ENCODE assay signal across 18 cellular contexts in the genomic region with DNA sequence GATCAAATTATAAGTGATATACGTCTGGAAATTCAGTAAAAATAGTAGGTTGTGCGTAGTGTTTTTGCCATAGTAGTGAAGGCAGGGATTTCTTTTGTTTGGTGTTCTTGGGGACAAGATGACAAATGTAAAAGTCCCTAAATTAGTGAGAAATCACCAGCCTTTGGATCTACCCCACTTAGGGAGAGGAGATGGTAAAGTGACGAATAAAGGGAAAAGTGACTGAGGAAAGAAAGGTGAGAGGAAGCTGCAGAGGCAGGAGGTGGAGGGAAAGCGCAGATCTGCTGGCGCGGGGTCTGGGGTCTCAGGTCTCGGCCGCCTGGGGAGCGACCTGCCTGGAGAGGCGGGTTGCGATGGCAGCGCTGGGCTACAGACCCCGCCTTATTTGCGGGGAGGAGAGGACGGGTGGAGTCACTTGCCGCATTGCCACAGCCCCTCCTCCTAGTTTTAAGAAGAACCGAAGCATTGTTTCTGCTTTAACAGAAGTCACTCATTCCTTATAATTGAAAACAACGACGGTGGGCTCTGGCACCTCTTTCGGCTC. TPM values are rescaled to one million over a fixed set of nuclear protein-coding genes. Genes with fewer than 3 reads are reported as not detected.
A peak's percentile ranks its signal among the peaks of the same experiment; 100 is the strongest.
DNase-seq lines count a peak whose midpoint lies in the region; ATAC-seq and TF ChIP-seq lines count a peak whose summit lies in the region.
"Had no signal": no experiment of that assay in that cellular context is flagged by ENCODE, and none has a peak within 500 bp of the region (broad histone marks: within the 10 kb centered on the region; RNA-seq: fewer than 3 reads in every experiment).

No MANE protein-coding gene starts in this region.

- H3K4me3 ChIP-seq in coronary artery (no peak overlapping the region), GM23248 (no peak overlapping the region)

- H3K36me3 Mint-ChIP-seq in endothelial cell (ENCODE audit: low read depth, unreplicated experiment) (no peaks in the 10 kb centered on the region), nephron progenitor cell (ENCODE audit: low read depth) (no peaks in the 10 kb centered on the region)
- H3K36me3 Mint-ChIP-seq: T-cell had no signal

- no peak overlapping the region for H2AFZ ChIP-seq in GM23248

- H3K4me1 ChIP-seq in ES-I3 (ENCODE audit: insufficient read depth, low read length) (peaks cover 8% of the 10 kb centered on the region; the same call in 1 of the 2 replicates), GM23248 (ENCODE audit: insufficient read depth) (no peaks in the 10 kb centered on the region)

- H3K9me3 Mint-ChIP-seq in endothelial cell (ENCODE audit: unreplicated experiment), result no peaks in the 10 kb centered on the region
- no peaks in the 10 kb centered on the region for H3K9me3 Mint-ChIP-seq in nephron progenitor cell

- peak; percentile 75 for DNase-seq in endothelial cell (ENCODE audit: low spot score)
- DNase-seq in nephron progenitor cell, result peak; percentile 74
- no peak for DNase-seq in coronary artery (ENCODE audit: low spot score)
- DNase-seq in epidermal melanocyte (ENCODE audit: insufficient read length, low spot score), result no peak
- DNase-seq in GM23248, result no peak
- DNase-seq: anterior cingulate cortex; BE2C; KG1; left cardiac atrium; NCI-H1436 treated with DMSO at 0.1 percent for 48 hours; NCI-H526; stimulated activated CD4-positive, alpha-beta T cell treated with anti-CD3 and anti-CD28 coated beads, Interleukin-2, amount 100 ng/mL, for 24 hours; T-cell had no signal

- H3K79me2 ChIP-seq in GM23248 (ENCODE audit: insufficient read depth), result no peaks in the 10 kb centered on the region

- H3K9ac ChIP-seq in ES-I3 (ENCODE audit: low read depth, low read length) (peak overlapping the region; percentile 77), GM23248 (no peak overlapping the region)

- H3K27me3 Mint-ChIP-seq in endothelial cell (ENCODE audit: unreplicated experiment) (peaks cover 5% of the 10 kb centered on the region), nephron progenitor cell (ENCODE audit: low read depth, poor library complexity) (no peaks in the 10 kb centered on the region)

- peaks cover 81% of the 10 kb centered on the region for H3K27me3 ChIP-seq in GM23248 (replicated peaks; ENCODE audit: insufficient read depth)
- H3K27me3 ChIP-seq: BE2C had no signal

- H3K9me3 ChIP-seq in ES-I3 (ENCODE audit: control insufficient read depth, insufficient read depth, low read length), result no peaks in the 10 kb centered on the region
- peaks cover 9% of the 10 kb centered on the region for H3K9me3 ChIP-seq in KOPT-K1 (ENCODE audit: insufficient read depth, low read length, poor library complexity, severe bottlenecking)
- no peaks in the 10 kb centered on the region for H3K9me3 ChIP-seq in GM23248 (ENCODE audit: low read depth)
- H3K9me3 ChIP-seq: BE2C had no signal

- H3K4me1 Mint-ChIP-seq in endothelial cell (ENCODE audit: unreplicated experiment) (peaks cover 42% of the 10 kb centered on the region), nephron progenitor cell (peaks cover 74% of the 10 kb centered on the region)

- no peak overlapping the region for H3K4me2 ChIP-seq in GM23248 (ENCODE audit: unreplicated experiment)

- H3F3A ChIP-seq in GM23248 (ENCODE audit: insufficient read depth), result no peaks in the 10 kb centered on the region

- H3K4me3 Mint-ChIP-seq in endothelial cell (ENCODE audit: unreplicated experiment), result peak overlapping the region; percentile 94
- peak overlapping the region; percentile 99 for H3K4me3 Mint-ChIP-seq in nephron progenitor cell
- H3K4me3 Mint-ChIP-seq: T-cell had no signal

- no peak for TF ChIP-seq CTCF in endothelial cell (IDR thresholded peaks at IDR 0.05; ENCODE audit: unreplicated experiment)
- TF ChIP-seq CTCF in nephron progenitor cell (IDR thresholded peaks at IDR 0.05), result no peak
- no peak for TF ChIP-seq CTCF in coronary artery (IDR thresholded peaks at IDR 0.05)

- H3K9me2 ChIP-seq in GM23248 (ENCODE audit: insufficient read depth), result no peaks in the 10 kb centered on the region

- 9 to 15% methylated on average over 13 to 20 of the region's 20 CpGs for WGBS in GM23248 (ENCODE audit: low coverage in 1 of 2, low lambda C conversion rate in 2 of 2, missing lambda C conversion rate in 2 of 2), 2 experiments

- H4K20me1 ChIP-seq in GM23248 (ENCODE audit: insufficient read depth), result no peaks in the 10 kb centered on the region

- H3K36me3 ChIP-seq in ES-I3 (ENCODE audit: insufficient read depth, low read length) (no peaks in the 10 kb centered on the region), KOPT-K1 (ENCODE audit: insufficient read depth, low read length) (no peaks in the 10 kb centered on the region), GM23248 (ENCODE audit: low read depth) (no peaks in the 10 kb centered on the region)

- in situ Hi-C loops in GM23248 (cut with MboI), result no loop called here

- no peak for ATAC-seq in HG03460 (IDR thresholded peaks at IDR 0.05; ENCODE audit: unreplicated experiment)
- ATAC-seq: left cardiac atrium, T-cell had no signal

- H3K27ac Mint-ChIP-seq in endothelial cell (ENCODE audit: unreplicated experiment), result peak overlapping the region; percentile 100
- peak overlapping the region; percentile 98 for H3K27ac Mint-ChIP-seq in nephron progenitor cell
- H3K27ac Mint-ChIP-seq: T-cell had no signal

- peak overlapping the region; percentile 98 for H3K27ac ChIP-seq in KOPT-K1 (ENCODE audit: low read depth, low read length, poor library complexity, severe bottlenecking)
- no peak overlapping the region for H3K27ac ChIP-seq in coronary artery
- H3K27ac ChIP-seq in GM23248, result no peak overlapping the region

RNA-seq across cellular contexts. Expression of gene LIN28B, which starts 3.4 kb away (rescaled TPM):
- 36.9 TPM for total RNA-seq in endothelial cell (ENCODE audit: unreplicated experiment)
- not detected in 2 replicates for total RNA-seq in GM23248 (2014; rRNA removed; shearing (Covaris generic))
- 0.04 TPM in 1 of 2 replicates, not detected in the other for polyA plus RNA-seq in GM23248 (2016; fragmentation: Nextera tagmentation; extraction: Ambion mirVana)
- total RNA-seq: left cardiac atrium, renal cortical epithelial cell had no signal
- polyA plus RNA-seq: urinary bladder had no signal

Comparison
In these comparisons a context has a peak if more than half of its experiments do, and no peak if none do; other contexts are left out.
1. DNase-seq: peak in endothelial cell (single experiment) and nephron progenitor cell (single experiment); none in coronary artery (single experiment), epidermal melanocyte (single experiment) and GM23248 (single experiment).
2. RNA of gene LIN28B, which starts 3.4 kb away (total RNA-seq): 36.9 TPM in endothelial cell (single experiment); not detected in GM23248; every median in the first group is over 10 times any median in the second.